ENCODE assay signal across 8 cellular contexts in genomic region chr19:5803752-5804515, GRCh38. TPM values are rescaled to one million over a fixed set of nuclear protein-coding genes. Genes with fewer than 3 reads are reported as not detected.
DNase-seq lines count a peak whose midpoint lies in the region; ATAC-seq and TF ChIP-seq lines count a peak whose summit lies in the region.

No MANE protein-coding gene starts in this region.

- peak overlapping the region in 3 of 5 donors; percentile 18 to 27 (median 19) for H3K27ac ChIP-seq in adrenal gland
- H3K27ac ChIP-seq in right cardiac atrium (ENCODE audit: low read length), result no peak overlapping the region
- no peak overlapping the region for H3K27ac ChIP-seq in gastrocnemius medialis

- ATAC-seq in right cardiac atrium, result peak; percentile 85
- ATAC-seq in gastrocnemius medialis, result peak in 1 of 2 donors; percentile 39
- ATAC-seq in HG02938 (IDR thresholded peaks at IDR 0.05; ENCODE audit: unreplicated experiment), result no peak

- peaks cover 33 to 40% of the 10 kb centered on the region in 2 donors for H3K4me1 ChIP-seq in adrenal gland (replicated peaks in 1 of 2)
- no peaks in the 10 kb centered on the region for H3K4me1 ChIP-seq in right cardiac atrium (ENCODE audit: control insufficient read depth, insufficient read depth, low read length)
- H3K4me1 ChIP-seq in gastrocnemius medialis, result peaks cover 0 to 4% of the 10 kb centered on the region in 2 donors

- no peaks in the 10 kb centered on the region for H3K36me3 ChIP-seq in adrenal gland (replicated peaks in 1 of 2)
- H3K36me3 ChIP-seq in gastrocnemius medialis, result no peaks in the 10 kb centered on the region

- intact Hi-C loops in adrenal gland (cut with DNase I), result loop anchor here in 1 of 2 donors (2.0 to 10.0 kb wide), 2 partner anchors 89 to 211 kb away; no protein-coding TSS in a partner anchor
- intact Hi-C loops in right cardiac atrium (cut with DNase I), result loop anchor here (2.0 to 10.0 kb wide), 5 partner anchors 88 to 218 kb away; no protein-coding TSS in a partner anchor
- intact Hi-C loops in gastrocnemius medialis (cut with DNase I; ENCODE audit: low total_unique reads), result loop anchor here (2.0 kb wide), 1 partner anchor 89 kb away; no protein-coding TSS in a partner anchor

- TF ChIP-seq CTCF in HFF-Myc (IDR thresholded peaks at IDR 0.05; ENCODE audit: low read depth, low read length, missing control alignments) (peak; percentile 100), adrenal gland (IDR thresholded peaks at IDR 0.05) (peak; percentile 85 to 98 (median 90)), gastrocnemius medialis (IDR thresholded peaks at IDR 0.05 in 4 of 5, conservative IDR thresholded peaks at IDR 0.05 in 1 of 5) (peak in 4 of 5 experiments; percentile 28 to 65 (median 56))

- H3K4me3 ChIP-seq in HFF-Myc (replicated peaks; ENCODE audit: low read depth, low read length) (peak overlapping the region; percentile 11; the same call in 1 of the 2 replicates), adrenal gland (peak overlapping the region in 1 of 4 donors; percentile 34), right cardiac atrium (ENCODE audit: low read length) (peak overlapping the region; percentile 15), gastrocnemius medialis (peak overlapping the region in 2 of 4 donors; percentile 18 to 22)

- DNase-seq in Daoy (ENCODE audit: low read depth) (peak; percentile 96), HFF-Myc (ENCODE audit: extremely low read depth, low read depth) (peak; percentile 70), NCI-H146 (lab: John Stamatoyannopoulos, UW) (peak; percentile 84), T-helper 1 cell (peak; percentile 83 to 92 (median 88)), adrenal gland (peak; percentile 91 to 93 (median 92)), right cardiac atrium (peak; percentile 89 to 96 (median 95)), gastrocnemius medialis (peak in 1 of 2 donors; percentile 16)

- 0 to 1% (median 1%) methylated on average over 5 to 54 of the region's 54 CpGs for WGBS in adrenal gland, 4 donors
- 2% methylated on average over 54 of the region's 54 CpGs for WGBS in right cardiac atrium

- H3K9me3 ChIP-seq in adrenal gland (replicated peaks in 1 of 3) (no peaks in the 10 kb centered on the region), right cardiac atrium (ENCODE audit: control insufficient read depth, low read length) (no peaks in the 10 kb centered on the region), gastrocnemius medialis (no peaks in the 10 kb centered on the region)

- in situ Hi-C loops in gastrocnemius medialis (cut with MboI; ENCODE audit: low sequenced_read_pairs in 4 of 4), result no loop called here

- no peaks in the 10 kb centered on the region for H3K27me3 ChIP-seq in adrenal gland
- H3K27me3 ChIP-seq in right cardiac atrium (ENCODE audit: control insufficient read depth, insufficient read depth), result no peaks in the 10 kb centered on the region
- H3K27me3 ChIP-seq in gastrocnemius medialis, result peaks cover 61 to 75% (median 67%) of the 10 kb centered on the region in 3 donors

- no peak for TF ChIP-seq POLR2A in adrenal gland (IDR thresholded peaks at IDR 0.05)
- TF ChIP-seq POLR2A in gastrocnemius medialis (IDR thresholded peaks at IDR 0.05), result no peak

RNA-seq across cellular contexts. Expression of gene NRTN, which starts 0.9 kb away (rescaled TPM):
- 0.11 and 0.24 TPM in 2 replicates for total RNA-seq in Daoy (2014; rRNA removed; shearing (Covaris generic))
- total RNA-seq in adrenal gland, result 10 to 100 TPM in 5 of 8 donors, 1 to 10 TPM in 3; 4.5 to 26.8 (median 13.0) TPM
- 1 to 10 TPM; 4.9 to 9.0 (median 8.7) TPM for polyA plus RNA-seq in adrenal gland
- 10 to 100 TPM; 31.6 to 57.1 (median 52.5) TPM for total RNA-seq in right cardiac atrium
- 31.7 TPM for polyA plus RNA-seq in right cardiac atrium
- total RNA-seq in gastrocnemius medialis, result not detected

RNA-seq across cellular contexts. Expression of gene DUS3L, which starts 13.0 kb away (rescaled TPM):
- 84.5 and 95.7 TPM in 2 replicates for total RNA-seq in Daoy (2014; rRNA removed; shearing (Covaris generic))
- 10 to 100 TPM; 15.5 to 48.3 (median 31.5) TPM for total RNA-seq in adrenal gland
- polyA plus RNA-seq in adrenal gland, result 100 to 1,000 TPM in 1 of 3 donors, 10 to 100 TPM in 2; 10.9 to 142 (median 90.2) TPM
- 10 to 100 TPM; 16.0 to 27.3 (median 19.7) TPM for total RNA-seq in right cardiac atrium
- 15.5 TPM for polyA plus RNA-seq in right cardiac atrium
- 10 to 100 TPM; 19.5 to 45.9 (median 25.0) TPM for total RNA-seq in gastrocnemius medialis

RNA-seq across cellular contexts. Expression of gene PRR22, which starts 19.4 kb away (rescaled TPM):
- 2.7 and 3.7 TPM in 2 replicates for total RNA-seq in Daoy (2014; rRNA removed; shearing (Covaris generic))
- total RNA-seq in adrenal gland, result 1 to 10 TPM in 5 of 8 donors, under 1 TPM in 3; 0.28 to 2.9 (median 1.2) TPM
- polyA plus RNA-seq in adrenal gland, result 10 to 100 TPM in 2 of 3 donors, not detected in 1; 11.6 to 16.7 TPM
- 1 to 10 TPM in 2 of 4 donors, under 1 TPM in 2; 0.74 to 1.7 (median 1.2) TPM for total RNA-seq in right cardiac atrium
- 0.84 TPM for polyA plus RNA-seq in right cardiac atrium
- total RNA-seq in gastrocnemius medialis, result 1 to 10 TPM in 1 of 4 donors, under 1 TPM in 1, not detected in 2; 0.24 to 1.0 TPM

RNA-seq across cellular contexts. Expression of gene FUT6, which starts 35.6 kb away (rescaled TPM):
- not detected in 2 replicates for total RNA-seq in Daoy (2014; rRNA removed; shearing (Covaris generic))
- total RNA-seq in adrenal gland (not detected), right cardiac atrium (not detected), gastrocnemius medialis (under 1 TPM in 1 of 4 donors, not detected in 3; 0.29 TPM)
- polyA plus RNA-seq in adrenal gland (under 1 TPM in 1 of 3 donors, not detected in 2; 0.03 TPM), right cardiac atrium (not detected)

RNA-seq across cellular contexts. Expression of gene FUT3, which starts 47.3 kb away (rescaled TPM):
- not detected in 2 replicates for total RNA-seq in Daoy (2014; rRNA removed; shearing (Covaris generic))
- total RNA-seq in adrenal gland, result under 1 TPM in 2 of 8 donors, not detected in 6; 0.14 to 0.15 TPM
- under 1 TPM in 2 of 3 donors, not detected in 1; 0.16 to 0.20 TPM for polyA plus RNA-seq in adrenal gland
- total RNA-seq in right cardiac atrium, result not detected
- not detected for polyA plus RNA-seq in right cardiac atrium
- under 1 TPM in 1 of 4 donors, not detected in 3; 0.32 TPM for total RNA-seq in gastrocnemius medialis

Comparison
In these comparisons a context has a peak if more than half of its experiments do, and no peak if none do; other contexts are left out.
1. H3K27ac ChIP-seq: peak in adrenal gland (3 of 5); none in right cardiac atrium (single experiment) and gastrocnemius medialis (0 of 4).
2. Peak in every context shown above with its lines, with median percentiles within 50 percentile points of each other: CTCF ChIP-seq.